ENCODE assay signal across 2 cellular contexts in genomic region chr17:21360048-21360447, GRCh38.
TF ChIP-seq lines count a peak whose summit lies in the region.

No MANE protein-coding gene starts in this region.

TF ChIP-seq in GM23338, 12 proteins besides CTCF, POLR2A, EP300 and RAD21 (continued from another document):
- TF ChIP-seq EZH2phosphoT487 (IDR thresholded peaks at IDR 0.05; ENCODE audit: unreplicated experiment), result no peak
- TF ChIP-seq ZNF462 (CRISPR knock-in tag; IDR thresholded peaks at IDR 0.05), result no peak
- no peak for TF ChIP-seq NANOG (IDR thresholded peaks at IDR 0.05; ENCODE audit: borderline replicate concordance)
- TF ChIP-seq EZH2 (IDR thresholded peaks at IDR 0.05; ENCODE audit: low read depth, unreplicated experiment), result no peak
- no peak for TF ChIP-seq STAT1 (IDR thresholded peaks at IDR 0.05; ENCODE audit: unreplicated experiment)

TF ChIP-seq in SK-N-SH treated with all-trans-retinoic acid at 6 μM for 48 hours, 23 proteins besides CTCF, POLR2A, EP300 and RAD21 (continued from another document):
- TF ChIP-seq TSHZ2 (CRISPR knock-in tag; IDR thresholded peaks at IDR 0.05), result no peak
- TF ChIP-seq ZC3H10 (CRISPR knock-in tag; IDR thresholded peaks at IDR 0.05), result no peak
- no peak for TF ChIP-seq POU6F1 (CRISPR knock-in tag; IDR thresholded peaks at IDR 0.05; ENCODE audit: borderline replicate concordance, low read depth)
- TF ChIP-seq PATZ1 (CRISPR knock-in tag; IDR thresholded peaks at IDR 0.05; ENCODE audit: borderline replicate concordance), result no peak
- no peak for TF ChIP-seq SNAI2 (CRISPR knock-in tag; IDR thresholded peaks at IDR 0.05)
- TF ChIP-seq ZFP3 (CRISPR knock-in tag; IDR thresholded peaks at IDR 0.05), result no peak
